ENCODE assay signal across 1 cellular context in the genomic region with DNA sequence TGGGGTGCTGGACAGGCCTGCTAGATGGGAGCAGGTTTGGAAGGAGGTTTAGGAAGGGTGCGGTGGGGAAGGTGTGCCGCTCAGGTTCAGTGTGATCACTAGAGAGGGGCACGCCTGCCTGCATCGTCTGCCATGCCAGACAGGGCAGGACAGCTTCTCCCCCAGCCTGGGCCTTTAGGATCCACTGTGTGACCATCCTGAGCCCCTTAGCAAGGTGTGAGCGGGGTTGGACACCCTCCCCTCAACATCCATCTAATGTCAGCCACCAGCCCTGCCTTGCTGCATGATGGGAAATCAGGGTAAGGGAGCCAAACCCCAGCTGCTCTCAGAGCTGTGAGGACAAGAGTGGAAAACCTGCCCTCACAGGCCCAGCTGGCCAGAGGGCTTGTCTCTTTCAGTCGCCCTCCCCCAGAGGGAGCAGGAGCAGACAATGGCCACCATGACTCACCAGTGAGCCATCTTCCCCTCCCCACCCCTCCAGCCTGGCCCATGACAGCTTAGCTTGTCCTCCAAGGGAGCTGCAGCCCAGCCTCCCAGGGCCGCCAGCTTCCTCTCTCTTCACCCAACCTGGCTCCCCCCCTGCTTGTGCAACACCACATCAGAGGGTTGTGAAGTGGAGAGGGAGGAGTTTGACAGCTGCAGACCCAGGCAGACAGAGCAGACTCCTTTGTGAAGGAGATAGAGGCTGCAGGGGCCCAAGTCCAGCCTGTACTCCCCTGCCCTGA.
A peak's percentile ranks its signal among the peaks of the same experiment; 100 is the strongest.
TF ChIP-seq lines count a peak whose summit lies in the region.

No MANE protein-coding gene starts in this region.

TF ChIP-seq in HepG2, 621 proteins besides CTCF, POLR2A, EP300 and RAD21 (continued from another document and continues in another):
- TF ChIP-seq, protein P1, sequence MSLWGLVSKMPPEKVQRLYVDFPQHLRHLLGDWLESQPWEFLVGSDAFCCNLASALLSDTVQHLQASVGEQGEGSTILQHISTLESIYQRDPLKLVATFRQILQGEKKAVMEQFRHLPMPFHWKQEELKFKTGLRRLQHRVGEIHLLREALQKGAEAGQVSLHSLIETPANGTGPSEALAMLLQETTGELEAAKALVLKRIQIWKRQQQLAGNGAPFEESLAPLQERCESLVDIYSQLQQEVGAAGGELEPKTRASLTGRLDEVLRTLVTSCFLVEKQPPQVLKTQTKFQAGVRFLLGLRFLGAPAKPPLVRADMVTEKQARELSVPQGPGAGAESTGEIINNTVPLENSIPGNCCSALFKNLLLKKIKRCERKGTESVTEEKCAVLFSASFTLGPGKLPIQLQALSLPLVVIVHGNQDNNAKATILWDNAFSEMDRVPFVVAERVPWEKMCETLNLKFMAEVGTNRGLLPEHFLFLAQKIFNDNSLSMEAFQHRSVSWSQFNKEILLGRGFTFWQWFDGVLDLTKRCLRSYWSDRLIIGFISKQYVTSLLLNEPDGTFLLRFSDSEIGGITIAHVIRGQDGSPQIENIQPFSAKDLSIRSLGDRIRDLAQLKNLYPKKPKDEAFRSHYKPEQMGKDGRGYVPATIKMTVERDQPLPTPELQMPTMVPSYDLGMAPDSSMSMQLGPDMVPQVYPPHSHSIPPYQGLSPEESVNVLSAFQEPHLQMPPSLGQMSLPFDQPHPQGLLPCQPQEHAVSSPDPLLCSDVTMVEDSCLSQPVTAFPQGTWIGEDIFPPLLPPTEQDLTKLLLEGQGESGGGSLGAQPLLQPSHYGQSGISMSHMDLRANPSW (CRISPR knock-in tag; IDR thresholded peaks at IDR 0.05; ENCODE audit: borderline replicate concordance), result no peak
- TF ChIP-seq ZNF121 (CRISPR knock-in tag; IDR thresholded peaks at IDR 0.05) (peak; percentile 46; the same call in 1 of the 2 replicates), ZNF343 (CRISPR knock-in tag; IDR thresholded peaks at IDR 0.05) (peak; percentile 89; the same call in 1 of the 2 replicates), ZNF263 (CRISPR knock-in tag; IDR thresholded peaks at IDR 0.05) (peak; percentile 78), HDAC2 (CRISPR knock-in tag; IDR thresholded peaks at IDR 0.05) (peak; percentile 78; the same call in 1 of the 2 replicates), KDM6A (CRISPR knock-in tag; IDR thresholded peaks at IDR 0.05; ENCODE audit: low read depth) (peak; percentile 43; the same call in 1 of the 2 replicates), ETV5 (CRISPR knock-in tag; IDR thresholded peaks at IDR 0.05; ENCODE audit: borderline replicate concordance) (peak; percentile 75), PHF8 (CRISPR knock-in tag; IDR thresholded peaks at IDR 0.05) (no peak), ZNF331 (CRISPR knock-in tag; IDR thresholded peaks at IDR 0.05) (peak; percentile 82; the same call in 1 of the 2 replicates), ZNF350 (CRISPR knock-in tag; IDR thresholded peaks at IDR 0.05; ENCODE audit: borderline replicate concordance, low read depth) (peak; percentile 59), ZEB1 (IDR thresholded peaks at IDR 0.05; ENCODE audit: insufficient replicate concordance, low read depth) (peak; percentile 47), ZNF143 (CRISPR knock-in tag; IDR thresholded peaks at IDR 0.05) (peak; percentile 58), XBP1 (CRISPR knock-in tag; IDR thresholded peaks at IDR 0.05) (no peak), SIN3A (IDR thresholded peaks at IDR 0.05; ENCODE audit: borderline replicate concordance, low read depth, low read length) (0 out of 2 replicates have a peak, but pooled peaks have one; percentile 47), PAF1 (CRISPR knock-in tag; IDR thresholded peaks at IDR 0.05) (no peak), GFI1 (CRISPR knock-in tag; IDR thresholded peaks at IDR 0.05; ENCODE audit: borderline replicate concordance) (peak; percentile 53; the same call in 1 of the 2 replicates), ZNF317 (CRISPR knock-in tag; IDR thresholded peaks at IDR 0.05) (0 out of 2 replicates have a peak, but pooled peaks have one; percentile 29), ZKSCAN8 (CRISPR knock-in tag; IDR thresholded peaks at IDR 0.05; ENCODE audit: borderline replicate concordance) (no peak), PCBP1 (IDR thresholded peaks at IDR 0.05; ENCODE audit: borderline replicate concordance, low read depth, low read length) (0 out of 2 replicates have a peak, but pooled peaks have one; percentile 58), HNRNPUL1 (IDR thresholded peaks at IDR 0.05; ENCODE audit: low read depth, low read length) (no peak), CCAR2 (optimal IDR thresholded peaks at IDR 0.05; ENCODE audit: low read depth, low read length) (peak; percentile 17), RCOR2 (CRISPR knock-in tag; IDR thresholded peaks at IDR 0.05) (peak; percentile 29; the same call in 1 of the 2 replicates), ZSCAN21 (CRISPR knock-in tag; IDR thresholded peaks at IDR 0.05; ENCODE audit: borderline replicate concordance) (no peak; the same call in 1 of the 2 replicates), MXI1 (IDR thresholded peaks at IDR 0.05; ENCODE audit: borderline replicate concordance, low read depth, low read length) (peak; percentile 50; the same call in 1 of the 3 replicates), ZNF205 (CRISPR knock-in tag; IDR thresholded peaks at IDR 0.05) (0 out of 2 replicates have a peak, but pooled peaks have one; percentile 19), ZNF563 (CRISPR knock-in tag; IDR thresholded peaks at IDR 0.05) (0 out of 2 replicates have a peak, but pooled peaks have one; percentile 44), KDM3A (CRISPR knock-in tag; IDR thresholded peaks at IDR 0.05; ENCODE audit: low read depth) (0 out of 2 replicates have a peak, but pooled peaks have one; percentile 57), ZNF543 (CRISPR knock-in tag; IDR thresholded peaks at IDR 0.05) (peak; percentile 81; the same call in 1 of the 2 replicates), STAG1 (CRISPR knock-in tag; IDR thresholded peaks at IDR 0.05) (0 out of 2 replicates have a peak, but pooled peaks have one; percentile 21)
- TF ChIP-seq, protein P2, sequence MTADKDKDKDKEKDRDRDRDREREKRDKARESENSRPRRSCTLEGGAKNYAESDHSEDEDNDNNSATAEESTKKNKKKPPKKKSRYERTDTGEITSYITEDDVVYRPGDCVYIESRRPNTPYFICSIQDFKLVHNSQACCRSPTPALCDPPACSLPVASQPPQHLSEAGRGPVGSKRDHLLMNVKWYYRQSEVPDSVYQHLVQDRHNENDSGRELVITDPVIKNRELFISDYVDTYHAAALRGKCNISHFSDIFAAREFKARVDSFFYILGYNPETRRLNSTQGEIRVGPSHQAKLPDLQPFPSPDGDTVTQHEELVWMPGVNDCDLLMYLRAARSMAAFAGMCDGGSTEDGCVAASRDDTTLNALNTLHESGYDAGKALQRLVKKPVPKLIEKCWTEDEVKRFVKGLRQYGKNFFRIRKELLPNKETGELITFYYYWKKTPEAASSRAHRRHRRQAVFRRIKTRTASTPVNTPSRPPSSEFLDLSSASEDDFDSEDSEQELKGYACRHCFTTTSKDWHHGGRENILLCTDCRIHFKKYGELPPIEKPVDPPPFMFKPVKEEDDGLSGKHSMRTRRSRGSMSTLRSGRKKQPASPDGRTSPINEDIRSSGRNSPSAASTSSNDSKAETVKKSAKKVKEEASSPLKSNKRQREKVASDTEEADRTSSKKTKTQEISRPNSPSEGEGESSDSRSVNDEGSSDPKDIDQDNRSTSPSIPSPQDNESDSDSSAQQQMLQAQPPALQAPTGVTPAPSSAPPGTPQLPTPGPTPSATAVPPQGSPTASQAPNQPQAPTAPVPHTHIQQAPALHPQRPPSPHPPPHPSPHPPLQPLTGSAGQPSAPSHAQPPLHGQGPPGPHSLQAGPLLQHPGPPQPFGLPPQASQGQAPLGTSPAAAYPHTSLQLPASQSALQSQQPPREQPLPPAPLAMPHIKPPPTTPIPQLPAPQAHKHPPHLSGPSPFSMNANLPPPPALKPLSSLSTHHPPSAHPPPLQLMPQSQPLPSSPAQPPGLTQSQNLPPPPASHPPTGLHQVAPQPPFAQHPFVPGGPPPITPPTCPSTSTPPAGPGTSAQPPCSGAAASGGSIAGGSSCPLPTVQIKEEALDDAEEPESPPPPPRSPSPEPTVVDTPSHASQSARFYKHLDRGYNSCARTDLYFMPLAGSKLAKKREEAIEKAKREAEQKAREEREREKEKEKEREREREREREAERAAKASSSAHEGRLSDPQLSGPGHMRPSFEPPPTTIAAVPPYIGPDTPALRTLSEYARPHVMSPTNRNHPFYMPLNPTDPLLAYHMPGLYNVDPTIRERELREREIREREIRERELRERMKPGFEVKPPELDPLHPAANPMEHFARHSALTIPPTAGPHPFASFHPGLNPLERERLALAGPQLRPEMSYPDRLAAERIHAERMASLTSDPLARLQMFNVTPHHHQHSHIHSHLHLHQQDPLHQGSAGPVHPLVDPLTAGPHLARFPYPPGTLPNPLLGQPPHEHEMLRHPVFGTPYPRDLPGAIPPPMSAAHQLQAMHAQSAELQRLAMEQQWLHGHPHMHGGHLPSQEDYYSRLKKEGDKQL (CRISPR knock-in tag; IDR thresholded peaks at IDR 0.05; ENCODE audit: low read depth), result 0 out of 2 replicates have a peak, but pooled peaks have one; percentile 60
- TF ChIP-seq, protein P3, sequence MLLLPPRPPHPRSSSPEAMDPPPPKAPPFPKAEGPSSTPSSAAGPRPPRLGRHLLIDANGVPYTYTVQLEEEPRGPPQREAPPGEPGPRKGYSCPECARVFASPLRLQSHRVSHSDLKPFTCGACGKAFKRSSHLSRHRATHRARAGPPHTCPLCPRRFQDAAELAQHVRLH (CRISPR knock-in tag; IDR thresholded peaks at IDR 0.05; ENCODE audit: borderline replicate concordance, low read depth), result 0 out of 2 replicates have a peak, but pooled peaks have one; percentile 40
- TF ChIP-seq, protein P4, sequence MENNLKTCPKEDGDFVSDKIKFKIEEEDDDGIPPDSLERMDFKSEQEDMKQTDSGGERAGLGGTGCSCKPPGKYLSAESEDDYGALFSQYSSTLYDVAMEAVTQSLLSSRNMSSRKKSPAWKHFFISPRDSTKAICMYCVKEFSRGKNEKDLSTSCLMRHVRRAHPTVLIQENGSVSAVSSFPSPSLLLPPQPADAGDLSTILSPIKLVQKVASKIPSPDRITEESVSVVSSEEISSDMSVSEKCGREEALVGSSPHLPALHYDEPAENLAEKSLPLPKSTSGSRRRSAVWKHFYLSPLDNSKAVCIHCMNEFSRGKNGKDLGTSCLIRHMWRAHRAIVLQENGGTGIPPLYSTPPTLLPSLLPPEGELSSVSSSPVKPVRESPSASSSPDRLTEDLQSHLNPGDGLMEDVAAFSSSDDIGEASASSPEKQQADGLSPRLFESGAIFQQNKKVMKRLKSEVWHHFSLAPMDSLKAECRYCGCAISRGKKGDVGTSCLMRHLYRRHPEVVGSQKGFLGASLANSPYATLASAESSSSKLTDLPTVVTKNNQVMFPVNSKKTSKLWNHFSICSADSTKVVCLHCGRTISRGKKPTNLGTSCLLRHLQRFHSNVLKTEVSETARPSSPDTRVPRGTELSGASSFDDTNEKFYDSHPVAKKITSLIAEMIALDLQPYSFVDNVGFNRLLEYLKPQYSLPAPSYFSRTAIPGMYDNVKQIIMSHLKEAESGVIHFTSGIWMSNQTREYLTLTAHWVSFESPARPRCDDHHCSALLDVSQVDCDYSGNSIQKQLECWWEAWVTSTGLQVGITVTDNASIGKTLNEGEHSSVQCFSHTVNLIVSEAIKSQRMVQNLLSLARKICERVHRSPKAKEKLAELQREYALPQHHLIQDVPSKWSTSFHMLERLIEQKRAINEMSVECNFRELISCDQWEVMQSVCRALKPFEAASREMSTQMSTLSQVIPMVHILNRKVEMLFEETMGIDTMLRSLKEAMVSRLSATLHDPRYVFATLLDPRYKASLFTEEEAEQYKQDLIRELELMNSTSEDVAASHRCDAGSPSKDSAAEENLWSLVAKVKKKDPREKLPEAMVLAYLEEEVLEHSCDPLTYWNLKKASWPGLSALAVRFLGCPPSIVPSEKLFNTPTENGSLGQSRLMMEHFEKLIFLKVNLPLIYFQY (CRISPR knock-in tag; IDR thresholded peaks at IDR 0.05; ENCODE audit: borderline replicate concordance), result peak; percentile 45; the same call in 1 of the 2 replicates
- TF ChIP-seq, protein P5, sequence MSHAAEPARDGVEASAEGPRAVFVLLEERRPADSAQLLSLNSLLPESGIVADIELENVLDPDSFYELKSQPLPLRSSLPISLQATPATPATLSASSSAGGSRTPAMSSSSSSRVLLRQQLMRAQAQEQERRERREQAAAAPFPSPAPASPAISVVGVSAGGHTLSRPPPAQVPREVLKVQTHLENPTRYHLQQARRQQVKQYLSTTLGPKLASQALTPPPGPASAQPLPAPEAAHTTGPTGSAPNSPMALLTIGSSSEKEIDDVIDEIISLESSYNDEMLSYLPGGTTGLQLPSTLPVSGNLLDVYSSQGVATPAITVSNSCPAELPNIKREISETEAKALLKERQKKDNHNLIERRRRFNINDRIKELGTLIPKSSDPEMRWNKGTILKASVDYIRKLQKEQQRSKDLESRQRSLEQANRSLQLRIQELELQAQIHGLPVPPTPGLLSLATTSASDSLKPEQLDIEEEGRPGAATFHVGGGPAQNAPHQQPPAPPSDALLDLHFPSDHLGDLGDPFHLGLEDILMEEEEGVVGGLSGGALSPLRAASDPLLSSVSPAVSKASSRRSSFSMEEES (CRISPR knock-in tag; IDR thresholded peaks at IDR 0.05), result peak; percentile 49; the same call in 1 of the 2 replicates
- TF ChIP-seq, protein P6, sequence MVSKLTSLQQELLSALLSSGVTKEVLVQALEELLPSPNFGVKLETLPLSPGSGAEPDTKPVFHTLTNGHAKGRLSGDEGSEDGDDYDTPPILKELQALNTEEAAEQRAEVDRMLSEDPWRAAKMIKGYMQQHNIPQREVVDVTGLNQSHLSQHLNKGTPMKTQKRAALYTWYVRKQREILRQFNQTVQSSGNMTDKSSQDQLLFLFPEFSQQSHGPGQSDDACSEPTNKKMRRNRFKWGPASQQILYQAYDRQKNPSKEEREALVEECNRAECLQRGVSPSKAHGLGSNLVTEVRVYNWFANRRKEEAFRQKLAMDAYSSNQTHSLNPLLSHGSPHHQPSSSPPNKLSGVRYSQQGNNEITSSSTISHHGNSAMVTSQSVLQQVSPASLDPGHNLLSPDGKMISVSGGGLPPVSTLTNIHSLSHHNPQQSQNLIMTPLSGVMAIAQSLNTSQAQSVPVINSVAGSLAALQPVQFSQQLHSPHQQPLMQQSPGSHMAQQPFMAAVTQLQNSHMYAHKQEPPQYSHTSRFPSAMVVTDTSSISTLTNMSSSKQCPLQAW (CRISPR knock-in tag; IDR thresholded peaks at IDR 0.05), result peak; percentile 65; the same call in 1 of the 2 replicates
- TF ChIP-seq, protein P7, sequence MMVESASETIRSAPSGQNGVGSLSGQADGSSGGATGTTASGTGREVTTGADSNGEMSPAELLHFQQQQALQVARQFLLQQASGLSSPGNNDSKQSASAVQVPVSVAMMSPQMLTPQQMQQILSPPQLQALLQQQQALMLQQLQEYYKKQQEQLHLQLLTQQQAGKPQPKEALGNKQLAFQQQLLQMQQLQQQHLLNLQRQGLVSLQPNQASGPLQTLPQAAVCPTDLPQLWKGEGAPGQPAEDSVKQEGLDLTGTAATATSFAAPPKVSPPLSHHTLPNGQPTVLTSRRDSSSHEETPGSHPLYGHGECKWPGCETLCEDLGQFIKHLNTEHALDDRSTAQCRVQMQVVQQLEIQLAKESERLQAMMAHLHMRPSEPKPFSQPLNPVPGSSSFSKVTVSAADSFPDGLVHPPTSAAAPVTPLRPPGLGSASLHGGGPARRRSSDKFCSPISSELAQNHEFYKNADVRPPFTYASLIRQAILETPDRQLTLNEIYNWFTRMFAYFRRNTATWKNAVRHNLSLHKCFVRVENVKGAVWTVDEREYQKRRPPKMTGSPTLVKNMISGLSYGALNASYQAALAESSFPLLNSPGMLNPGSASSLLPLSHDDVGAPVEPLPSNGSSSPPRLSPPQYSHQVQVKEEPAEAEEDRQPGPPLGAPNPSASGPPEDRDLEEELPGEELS (CRISPR knock-in tag; IDR thresholded peaks at IDR 0.05), result peak; percentile 70
